11 cellular contexts compared by ENCODE assay signal in the genomic region with DNA sequence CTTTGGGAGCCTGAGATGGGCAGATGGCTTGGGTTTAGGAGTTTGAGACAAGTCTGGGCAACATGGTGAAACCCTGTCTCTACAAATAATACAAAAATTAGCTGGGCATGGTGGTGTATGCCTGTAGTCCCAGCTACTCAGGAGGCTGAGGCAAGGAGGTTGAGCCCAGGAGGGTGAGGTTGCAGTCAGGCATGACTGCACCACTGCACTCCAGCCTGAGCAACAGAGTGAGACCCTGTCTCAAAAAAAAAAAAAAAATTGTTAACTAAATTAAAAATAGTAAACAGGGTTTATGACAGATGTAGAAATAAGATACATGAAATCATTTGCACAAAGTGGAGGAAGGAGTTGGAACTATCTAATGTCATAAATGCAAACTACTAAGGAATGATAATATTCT. TPM values are rescaled to one million over a fixed set of nuclear protein-coding genes. Genes with fewer than 3 reads are reported as not detected.
DNase-seq lines count a peak whose midpoint lies in the region; ATAC-seq and TF ChIP-seq lines count a peak whose summit lies in the region.
"Not testable (repeated sequence)": the region's sequence is repeated elsewhere in the genome, so short reads cannot be mapped to it uniquely, and the experiment has no call there.
"Had no signal": no experiment of that assay in that cellular context is flagged by ENCODE, and none has a peak within 500 bp of the region (broad histone marks: within the 10 kb centered on the region; RNA-seq: fewer than 3 reads in every experiment).

No MANE protein-coding gene starts in this region.

- DNase-seq in DMS 273 (lab: John Stamatoyannopoulos, UW; ENCODE audit: unreplicated experiment) (peak; percentile 55), NCI-H2171 (lab: John Stamatoyannopoulos, UW) (peak; percentile 28), esophagus muscularis mucosa (ENCODE audit: extremely low spot score) (peak; percentile 60)

- not testable (repeated sequence) for H3K36me3 ChIP-seq in SU-DHL-6 (ENCODE audit: low read length); esophagus muscularis mucosa

- intact Hi-C loops in esophagus muscularis mucosa (cut with DNase I): not testable (repeated sequence)

- not testable (repeated sequence) for TF ChIP-seq EP300 in esophagus muscularis mucosa (IDR thresholded peaks at IDR 0.05)

- TF ChIP-seq CTCF in SU-DHL-6 (IDR thresholded peaks at IDR 0.05; ENCODE audit: insufficient read depth, low read length, poor library complexity, severe bottlenecking); esophagus muscularis mucosa (IDR thresholded peaks at IDR 0.05): not testable (repeated sequence)

- H3K9ac ChIP-seq in SU-DHL-6 (ENCODE audit: low read length): peak overlapping the region; percentile 21

- H3K27me3 ChIP-seq in SU-DHL-6 (ENCODE audit: low read length); esophagus muscularis mucosa: not testable (repeated sequence)

- TF ChIP-seq POLR2A in esophagus muscularis mucosa (IDR thresholded peaks at IDR 0.05; ENCODE audit: low read depth): not testable (repeated sequence)

- H3K27ac ChIP-seq in SU-DHL-6 (ENCODE audit: low read depth, low read length): peak overlapping the region; percentile 92
- not testable (repeated sequence) for H3K27ac ChIP-seq in esophagus muscularis mucosa (replicated peaks in 1 of 4)

- peak; percentile 38 for ATAC-seq in GM18861 (IDR thresholded peaks at IDR 0.05; ENCODE audit: unreplicated experiment)
- peak; percentile 30 for ATAC-seq in GM21423 (IDR thresholded peaks at IDR 0.05; ENCODE audit: unreplicated experiment)
- ATAC-seq in HG03571 (IDR thresholded peaks at IDR 0.05; ENCODE audit: unreplicated experiment): peak; percentile 46

- not testable (repeated sequence) for H3K9me3 ChIP-seq in SU-DHL-6 (ENCODE audit: insufficient read depth, low read length)
- peaks cover 0 to 15% (median 14%) of the 10 kb centered on the region in 4 donors for H3K9me3 ChIP-seq in esophagus muscularis mucosa

- not testable (repeated sequence) for H2AFZ ChIP-seq in SU-DHL-6 (ENCODE audit: low read depth, low read length, severe bottlenecking)

- peak overlapping the region; percentile 25 for H3K4me3 ChIP-seq in SU-DHL-6 (ENCODE audit: insufficient read depth, low read length, poor library complexity, severe bottlenecking)
- not testable (repeated sequence) for H3K4me3 ChIP-seq in esophagus muscularis mucosa

- H3K4me1 ChIP-seq in esophagus muscularis mucosa: not testable (repeated sequence)

- H4K20me1 ChIP-seq in SU-DHL-6 (ENCODE audit: low read depth, low read length): not testable (repeated sequence)

- H3K79me2 ChIP-seq in SU-DHL-6 (ENCODE audit: insufficient read depth, low read length): not testable (repeated sequence)

- H3F3A ChIP-seq in SU-DHL-6 (ENCODE audit: insufficient read depth): peaks cover 52% of the 10 kb centered on the region

- H3K4me2 ChIP-seq in SU-DHL-6 (ENCODE audit: low read depth, low read length, poor library complexity, severe bottlenecking): peak overlapping the region; percentile 55

- H3K9me2 ChIP-seq in SU-DHL-6 (replicated peaks; ENCODE audit: insufficient read depth, low read length): not testable (repeated sequence)

RNA-seq across cellular contexts. Expression of a gene that starts 34.2 kb away (rescaled TPM):
- total RNA-seq in esophagus muscularis mucosa: not detected
- total RNA-seq: Calu3, H1, H9, IMR-90 had no signal
